ENCODE assay signal across 13 cellular contexts in genomic region chr16:87834668-87835473, GRCh38. TPM values are rescaled to one million over a fixed set of nuclear protein-coding genes. Genes with fewer than 3 reads are reported as not detected.
DNase-seq lines count a peak whose midpoint lies in the region; ATAC-seq and TF ChIP-seq lines count a peak whose summit lies in the region.
"Had no signal": no experiment of that assay in that cellular context is flagged by ENCODE, and none has a peak within 500 bp of the region (broad histone marks: within the 10 kb centered on the region; RNA-seq: fewer than 3 reads in every experiment).

No MANE protein-coding gene starts in this region.

- H3K36me3 Mint-ChIP-seq in stimulated activated effector memory CD8-positive, alpha-beta T cell treated with anti-CD3 and anti-CD28 coated beads, Interleukin-12 subunit alpha, Interleukin-12 subunit beta, amount 100 ng/mL, for 72 hours = peaks cover 100% of the 10 kb centered on the region
- peaks cover 16% of the 10 kb centered on the region for H3K36me3 Mint-ChIP-seq in WTC11

- H3K27me3 Mint-ChIP-seq in WTC11 (ENCODE audit: low read depth) = no peaks in the 10 kb centered on the region
- H3K27me3 Mint-ChIP-seq: B cell; dendritic cell treated with granulocyte-macrophage colony-stimulating factor and Interleukin-4, amounts not matched to agents 40 ng/mL and 50 ng/mL, for 4 days; stimulated activated naive CD8-positive, alpha-beta T cell treated with anti-CD3 and anti-CD28 coated beads, Interleukin-15, Interleukin-2, amounts not matched to agents 100 ng/mL and 50 ng/mL, for 24 hours had no signal

- H3K27ac Mint-ChIP-seq in stimulated activated effector memory CD8-positive, alpha-beta T cell treated with anti-CD3 and anti-CD28 coated beads, Interleukin-12 subunit alpha, Interleukin-12 subunit beta, amount 100 ng/mL, for 72 hours = peak overlapping the region; percentile 63
- H3K27ac Mint-ChIP-seq in WTC11 = no peak overlapping the region
- H3K27ac Mint-ChIP-seq: B cell; dendritic cell treated with granulocyte-macrophage colony-stimulating factor and Interleukin-4, amounts not matched to agents 40 ng/mL and 50 ng/mL, for 4 days had no signal

- H3K4me3 ChIP-seq in heart left ventricle (no peak overlapping the region), SJCRH30 (no peak overlapping the region), fibroblast of mammary gland (ENCODE audit: control insufficient read depth, low read depth, low read length) (no peak overlapping the region)

- POLR2A ChIA-PET in WTC11 (lab: Charles Lee) = interaction anchor here (1.1 kb wide), 1 partner anchor 7 kb away, joined by 5 read pairs; no protein-coding TSS in a partner anchor

- no peaks in the 10 kb centered on the region for H3K9me3 Mint-ChIP-seq in stimulated activated effector memory CD8-positive, alpha-beta T cell treated with anti-CD3 and anti-CD28 coated beads, Interleukin-12 subunit alpha, Interleukin-12 subunit beta, amount 100 ng/mL, for 72 hours
- no peaks in the 10 kb centered on the region for H3K9me3 Mint-ChIP-seq in WTC11
- H3K9me3 Mint-ChIP-seq: activated T-helper 1 cell treated with anti-CD3 and anti-CD28 coated beads, Interleukin-12 subunit alpha, Interleukin-12 subunit beta, Interleukin-2, Interleukin-4 antibody, amounts not matched to agents 30 ng/mL and 10 ng/mL and 1 ng/mL, durations not matched to agents 14 hours and 24 hours and 36 hours; dendritic cell treated with granulocyte-macrophage colony-stimulating factor and Interleukin-4, amounts not matched to agents 40 ng/mL and 50 ng/mL, for 4 days; stimulated activated naive CD8-positive, alpha-beta T cell treated with anti-CD3 and anti-CD28 coated beads, Interleukin-15, Interleukin-2, amounts not matched to agents 100 ng/mL and 50 ng/mL, for 24 hours had no signal

- peaks cover 0 to 64% (median 0%) of the 10 kb centered on the region in 9 donors for H3K36me3 ChIP-seq in heart left ventricle
- peaks cover 48% of the 10 kb centered on the region for H3K36me3 ChIP-seq in SJCRH30

- H3K9me3 ChIP-seq in heart left ventricle = no peaks in the 10 kb centered on the region
- H3K9me3 ChIP-seq in SJCRH30 (replicated peaks) = no peaks in the 10 kb centered on the region

- no peak overlapping the region for H3K4me3 Mint-ChIP-seq in stimulated activated effector memory CD8-positive, alpha-beta T cell treated with anti-CD3 and anti-CD28 coated beads, Interleukin-12 subunit alpha, Interleukin-12 subunit beta, amount 100 ng/mL, for 72 hours
- no peak overlapping the region for H3K4me3 Mint-ChIP-seq in WTC11
- H3K4me3 Mint-ChIP-seq: activated T-helper 1 cell treated with anti-CD3 and anti-CD28 coated beads, Interleukin-12 subunit alpha, Interleukin-12 subunit beta, Interleukin-2, Interleukin-4 antibody, amounts not matched to agents 30 ng/mL and 10 ng/mL and 1 ng/mL, durations not matched to agents 14 hours and 24 hours and 36 hours; B cell; dendritic cell treated with granulocyte-macrophage colony-stimulating factor and Interleukin-4, amounts not matched to agents 40 ng/mL and 50 ng/mL, for 4 days; stimulated activated naive CD8-positive, alpha-beta T cell treated with anti-CD3 and anti-CD28 coated beads, Interleukin-15, Interleukin-2, amounts not matched to agents 100 ng/mL and 50 ng/mL, for 24 hours had no signal

- TF ChIP-seq CTCF in heart left ventricle (IDR thresholded peaks at IDR 0.05) (no peak), fibroblast of mammary gland (conservative IDR thresholded peaks at IDR 0.05; ENCODE audit: control insufficient read depth, insufficient read depth, low read depth, low read length) (no peak), WTC11 (IDR thresholded peaks at IDR 0.05) (no peak)

- CTCF ChIA-PET in WTC11 (lab: Charles Lee) = interaction anchor here (1.2 to 1.5 kb wide), 2 partner anchors 15 to 56 kb away, joined by 3 to 5 read pairs; no protein-coding TSS in a partner anchor

- no peaks in the 10 kb centered on the region for H3K27me3 ChIP-seq in heart left ventricle
- no peaks in the 10 kb centered on the region for H3K27me3 ChIP-seq in SJCRH30

- WGBS in heart left ventricle, 4 donors = 64 to 73% (median 66%) methylated on average over 7 to 24 of the region's 24 CpGs

- TF ChIP-seq POLR2A in heart left ventricle (IDR thresholded peaks at IDR 0.05) = no peak

- intact Hi-C loops in heart left ventricle (cut with DNase I) (no loop called here), cardiac septum (cut with DNase I) (no loop called here)

- H3K4me1 ChIP-seq in heart left ventricle (peaks cover 0 to 13% (median 4%) of the 10 kb centered on the region in 12 donors), SJCRH30 (peaks cover 40% of the 10 kb centered on the region)

- ATAC-seq in heart left ventricle (peak in 2 of 4 donors; percentile 16 to 17), WTC11 (no peak)
- no peak for ATAC-seq in stimulated activated effector memory CD8-positive, alpha-beta T cell treated with anti-CD3 and anti-CD28 coated beads, Interleukin-12 subunit alpha, Interleukin-12 subunit beta, amount 100 ng/mL, for 72 hours

- DNase-seq in heart left ventricle (peak in 3 of 5 donors; percentile 49 to 70 (median 61)), cardiac septum (ENCODE audit: low spot score) (no peak), SJCRH30 (peak; percentile 96 to 97), fibroblast of mammary gland (ENCODE audit: low read depth) (peak; percentile 31), NAMALWA (ENCODE audit: low spot score) (no peak), WTC11 (ENCODE audit: low spot score) (no peak), NK-92 (lab: John Stamatoyannopoulos, UW; ENCODE audit: unreplicated experiment) (no peak)
- DNase-seq in stimulated activated effector memory CD8-positive, alpha-beta T cell treated with anti-CD3 and anti-CD28 coated beads, Interleukin-12 subunit alpha, Interleukin-12 subunit beta, amount 100 ng/mL, for 72 hours (ENCODE audit: low spot score in 2 of 2) = no peak
- DNase-seq: stimulated activated CD4-positive, alpha-beta T cell treated with anti-CD3 and anti-CD28 coated beads, Interleukin-12 subunit alpha, Interleukin-12 subunit beta, amount 100 ng/mL, for 4 hours had no signal

- peaks cover 5% of the 10 kb centered on the region for H3K4me1 Mint-ChIP-seq in stimulated activated effector memory CD8-positive, alpha-beta T cell treated with anti-CD3 and anti-CD28 coated beads, Interleukin-12 subunit alpha, Interleukin-12 subunit beta, amount 100 ng/mL, for 72 hours
- H3K4me1 Mint-ChIP-seq in WTC11 = peaks cover 12% of the 10 kb centered on the region

- H3K27ac ChIP-seq in heart left ventricle (no peak overlapping the region), SJCRH30 (peak overlapping the region; percentile 30)

TF ChIP-seq in WTC11, 78 proteins besides CTCF, POLR2A, EP300 and RAD21 (continues in another document):
- TF ChIP-seq, protein P1, sequence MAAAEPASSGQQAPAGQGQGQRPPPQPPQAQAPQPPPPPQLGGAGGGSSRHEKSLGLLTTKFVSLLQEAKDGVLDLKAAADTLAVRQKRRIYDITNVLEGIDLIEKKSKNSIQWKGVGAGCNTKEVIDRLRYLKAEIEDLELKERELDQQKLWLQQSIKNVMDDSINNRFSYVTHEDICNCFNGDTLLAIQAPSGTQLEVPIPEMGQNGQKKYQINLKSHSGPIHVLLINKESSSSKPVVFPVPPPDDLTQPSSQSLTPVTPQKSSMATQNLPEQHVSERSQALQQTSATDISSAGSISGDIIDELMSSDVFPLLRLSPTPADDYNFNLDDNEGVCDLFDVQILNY (CRISPR knock-in tag; IDR thresholded peaks at IDR 0.05) = no peak
- no peak for TF ChIP-seq TEAD4 (CRISPR knock-in tag; IDR thresholded peaks at IDR 0.05)
- TF ChIP-seq NR1H2 (CRISPR knock-in tag; IDR thresholded peaks at IDR 0.05) = no peak
- no peak for TF ChIP-seq ZNF219 (CRISPR knock-in tag; IDR thresholded peaks at IDR 0.05; ENCODE audit: borderline replicate concordance)
- TF ChIP-seq ZNF425 (CRISPR knock-in tag; conservative IDR thresholded peaks at IDR 0.05) = no peak
- TF ChIP-seq, protein P2, sequence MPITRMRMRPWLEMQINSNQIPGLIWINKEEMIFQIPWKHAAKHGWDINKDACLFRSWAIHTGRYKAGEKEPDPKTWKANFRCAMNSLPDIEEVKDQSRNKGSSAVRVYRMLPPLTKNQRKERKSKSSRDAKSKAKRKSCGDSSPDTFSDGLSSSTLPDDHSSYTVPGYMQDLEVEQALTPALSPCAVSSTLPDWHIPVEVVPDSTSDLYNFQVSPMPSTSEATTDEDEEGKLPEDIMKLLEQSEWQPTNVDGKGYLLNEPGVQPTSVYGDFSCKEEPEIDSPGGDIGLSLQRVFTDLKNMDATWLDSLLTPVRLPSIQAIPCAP (CRISPR knock-in tag; IDR thresholded peaks at IDR 0.05) = no peak
- no peak for TF ChIP-seq ZBTB21 (CRISPR knock-in tag; IDR thresholded peaks at IDR 0.05; ENCODE audit: borderline replicate concordance)
- TF ChIP-seq FOXJ3 (CRISPR knock-in tag; IDR thresholded peaks at IDR 0.05; ENCODE audit: borderline replicate concordance) = no peak
- TF ChIP-seq PRRX2 (CRISPR knock-in tag; IDR thresholded peaks at IDR 0.05) = no peak
- no peak for TF ChIP-seq GTF2I (CRISPR knock-in tag; conservative IDR thresholded peaks at IDR 0.05)

RNA-seq across cellular contexts. Expression of gene SLC7A5, which starts 34.4 kb away (rescaled TPM):
- total RNA-seq in heart left ventricle (10 to 100 TPM in 1 of 9 donors, 1 to 10 TPM in 8; 1.7 to 12.2 (median 3.0) TPM), cardiac septum (8.2 TPM), WTC11 (2021) (105 to 197 TPM (median 107 TPM) in 3 replicates)
- 1 to 10 TPM; 3.2 to 5.4 TPM for polyA plus RNA-seq in heart left ventricle
- total RNA-seq in SJCRH30 (2014; rRNA removed; shearing (Covaris generic)) = 73.8 and 79.8 TPM in 2 replicates

Comparison
In these comparisons a context has a peak if more than half of its experiments do, and no peak if none do; other contexts are left out.
1. DNase-seq: peak in heart left ventricle (3 of 5), SJCRH30 (2 of 2) and fibroblast of mammary gland (single experiment); none in cardiac septum (single experiment), stimulated activated effector memory CD8-positive, alpha-beta T cell treated with anti-CD3 and anti-CD28 coated beads, Interleukin-12 subunit alpha, Interleukin-12 subunit beta, amount 100 ng/mL, for 72 hours (0 of 2), NAMALWA (single experiment), WTC11 (single experiment) and NK-92 (single experiment).